Comparison of ENCODE assay signal across 1 cellular context in genomic region chr1:174953657-174954435, GRCh38.
A peak's percentile ranks its signal among the peaks of the same experiment; 100 is the strongest.
TF ChIP-seq lines count a peak whose summit lies in the region.

No MANE protein-coding gene starts in this region.

TF ChIP-seq in GM12878, 131 proteins besides CTCF, POLR2A, EP300 and RAD21 (continued from another document):
- TF ChIP-seq RELB (IDR thresholded peaks at IDR 0.05; ENCODE audit: low read depth) (peak; percentile 94), STAT3 (IDR thresholded peaks at IDR 0.05; ENCODE audit: low read depth, low read length) (no peak), ZNF622 (IDR thresholded peaks at IDR 0.05) (no peak), PAX8 (IDR thresholded peaks at IDR 0.05) (no peak), EED (IDR thresholded peaks at IDR 0.05; ENCODE audit: low read depth) (peak; percentile 50), ZNF217 (IDR thresholded peaks at IDR 0.05) (no peak), GATAD2B (conservative IDR thresholded peaks at IDR 0.05; ENCODE audit: low read depth) (peak; percentile 59; the same call in 1 of the 2 replicates), ZZZ3 (IDR thresholded peaks at IDR 0.05; ENCODE audit: control insufficient read depth, insufficient read length, low read depth) (no peak), BRCA1 (IDR thresholded peaks at IDR 0.05; ENCODE audit: low read depth, low read length) (no peak), RFX5 (IDR thresholded peaks at IDR 0.05; ENCODE audit: low read depth, low read length) (no peak), GABPA (IDR thresholded peaks at IDR 0.05; ENCODE audit: low read depth) (no peak), CBX5 (IDR thresholded peaks at IDR 0.05; ENCODE audit: low read depth) (no peak), NR2C2 (IDR thresholded peaks at IDR 0.05; ENCODE audit: borderline replicate concordance, control insufficient read depth, insufficient read length, low read depth) (no peak)
- TF ChIP-seq, protein P1, sequence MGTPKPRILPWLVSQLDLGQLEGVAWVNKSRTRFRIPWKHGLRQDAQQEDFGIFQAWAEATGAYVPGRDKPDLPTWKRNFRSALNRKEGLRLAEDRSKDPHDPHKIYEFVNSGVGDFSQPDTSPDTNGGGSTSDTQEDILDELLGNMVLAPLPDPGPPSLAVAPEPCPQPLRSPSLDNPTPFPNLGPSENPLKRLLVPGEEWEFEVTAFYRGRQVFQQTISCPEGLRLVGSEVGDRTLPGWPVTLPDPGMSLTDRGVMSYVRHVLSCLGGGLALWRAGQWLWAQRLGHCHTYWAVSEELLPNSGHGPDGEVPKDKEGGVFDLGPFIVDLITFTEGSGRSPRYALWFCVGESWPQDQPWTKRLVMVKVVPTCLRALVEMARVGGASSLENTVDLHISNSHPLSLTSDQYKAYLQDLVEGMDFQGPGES (IDR thresholded peaks at IDR 0.05), result no peak
- TF ChIP-seq, protein P2, sequence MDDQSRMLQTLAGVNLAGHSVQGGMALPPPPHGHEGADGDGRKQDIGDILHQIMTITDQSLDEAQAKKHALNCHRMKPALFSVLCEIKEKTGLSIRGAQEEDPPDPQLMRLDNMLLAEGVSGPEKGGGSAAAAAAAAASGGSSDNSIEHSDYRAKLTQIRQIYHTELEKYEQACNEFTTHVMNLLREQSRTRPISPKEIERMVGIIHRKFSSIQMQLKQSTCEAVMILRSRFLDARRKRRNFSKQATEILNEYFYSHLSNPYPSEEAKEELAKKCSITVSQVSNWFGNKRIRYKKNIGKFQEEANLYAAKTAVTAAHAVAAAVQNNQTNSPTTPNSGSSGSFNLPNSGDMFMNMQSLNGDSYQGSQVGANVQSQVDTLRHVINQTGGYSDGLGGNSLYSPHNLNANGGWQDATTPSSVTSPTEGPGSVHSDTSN (IDR thresholded peaks at IDR 0.05; ENCODE audit: insufficient replicate concordance, low read depth, low read length), result no peak
TF ChIP-seq in GM12878: peak in this region for 32.
